9 cellular contexts compared by ENCODE assay signal in the genomic region with DNA sequence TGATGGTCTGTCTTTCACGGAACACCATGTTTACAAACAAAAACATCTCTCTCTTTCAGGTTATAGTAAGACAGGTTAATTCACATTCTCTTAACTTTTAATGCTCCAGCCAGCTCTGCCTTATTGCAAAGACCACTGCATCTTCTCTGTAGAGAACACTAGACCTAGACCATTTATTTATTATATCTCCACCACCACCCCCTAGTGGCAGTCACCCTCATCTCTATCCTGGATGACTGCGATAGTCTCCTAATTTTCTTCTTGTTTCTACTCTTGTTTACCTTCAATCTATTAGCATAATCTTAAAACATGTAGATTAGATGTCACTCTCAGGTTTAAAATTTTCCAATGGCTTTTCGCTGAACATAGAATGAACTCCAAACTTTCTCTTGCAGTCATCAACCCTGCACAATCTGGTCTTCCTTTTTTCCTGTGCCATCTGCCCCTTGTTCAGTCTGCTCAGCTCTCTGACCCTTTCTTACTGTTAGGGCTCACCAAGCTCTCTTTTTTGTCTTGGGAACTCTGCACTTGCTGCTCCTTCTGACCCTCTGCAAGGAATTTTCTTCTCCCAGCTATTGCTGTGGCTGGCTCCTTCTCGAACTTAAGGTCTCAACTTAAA.
DNase-seq lines count a peak whose midpoint lies in the region; ATAC-seq and TF ChIP-seq lines count a peak whose summit lies in the region.
"Had no signal": no experiment of that assay in that cellular context is flagged by ENCODE, and none has a peak within 500 bp of the region (broad histone marks: within the 10 kb centered on the region; RNA-seq: fewer than 3 reads in every experiment).

No MANE protein-coding gene starts in this region.

- no peak overlapping the region for H3K27ac ChIP-seq in HEK293 (ENCODE audit: extremely low read depth, low read depth, low read length)

- no peaks in the 10 kb centered on the region; the same call in 1 of the 2 replicates for H3K27me3 ChIP-seq in GM06990 (replicated peaks; ENCODE audit: control insufficient read depth, insufficient read depth, low read length)

- H3K4me1 ChIP-seq in HEK293 (ENCODE audit: control insufficient read depth, insufficient read depth, low read length) = no peaks in the 10 kb centered on the region

- peak; percentile 66 for TF ChIP-seq CTCF in GM06990 (IDR thresholded peaks at IDR 0.05; ENCODE audit: insufficient read depth, low read length, poor library complexity, severe bottlenecking)
- TF ChIP-seq CTCF in HEK293 (tag by site-specific recombination; IDR thresholded peaks at IDR 0.05) = no peak
- peak; percentile 71 for TF ChIP-seq CTCF in chondrocyte (IDR thresholded peaks at IDR 0.05)
- TF ChIP-seq CTCF in omental fat pad (IDR thresholded peaks at IDR 0.05) = peak in 1 of 3 donors; percentile 2

- DNase-seq in GM06990 (ENCODE audit: extremely low read depth, insufficient read length) (no peak), NCI-H82 (lab: John Stamatoyannopoulos, UW) (peak; percentile 77), chondrocyte (ENCODE audit: low spot score) (no peak), myocyte (ENCODE audit: low read depth) (peak; percentile 38), omental fat pad (ENCODE audit: low spot score) (no peak)

- H3K9me3 Mint-ChIP-seq in chondrocyte (ENCODE audit: low read depth) = no peaks in the 10 kb centered on the region
- H3K9me3 Mint-ChIP-seq: T-helper 1 cell treated with Interleukin-12 subunit alpha and Interleukin-12 subunit beta and Interleukin-4 antibody, amounts not matched to agents 30 μg/mL and 1 μg/mL, for 36 hours had no signal

- no peaks in the 10 kb centered on the region for H3K36me3 Mint-ChIP-seq in chondrocyte (ENCODE audit: low read depth)

- CTCF ChIA-PET in HEK293 (lab: Yijun Ruan, JAX) = interaction anchor here (0.7 to 4.2 kb wide), 12 partner anchors 11 to 844 kb away, joined by 3 to 26 read pairs (median 4); no protein-coding TSS in a partner anchor

- H3K4me1 Mint-ChIP-seq in chondrocyte (ENCODE audit: low read depth) = no peaks in the 10 kb centered on the region

- H3K4me3 ChIP-seq in GM06990 (replicated peaks; ENCODE audit: low read depth, low read length) (no peak overlapping the region), HEK293 (ENCODE audit: low read depth, low read length) (no peak overlapping the region)

- no peak overlapping the region for H3K27ac Mint-ChIP-seq in chondrocyte (ENCODE audit: unreplicated experiment)
- H3K27ac Mint-ChIP-seq: T-helper 1 cell treated with Interleukin-12 subunit alpha and Interleukin-12 subunit beta and Interleukin-4 antibody, amounts not matched to agents 30 μg/mL and 1 μg/mL, for 36 hours had no signal

- no peaks in the 10 kb centered on the region for H3K9me3 ChIP-seq in HEK293 (ENCODE audit: control insufficient read depth, insufficient read depth, low read depth, low read length)

- no peak overlapping the region for H3K4me3 Mint-ChIP-seq in chondrocyte (ENCODE audit: unreplicated experiment)
- H3K4me3 Mint-ChIP-seq: T-helper 1 cell treated with Interleukin-12 subunit alpha and Interleukin-12 subunit beta and Interleukin-4 antibody, amounts not matched to agents 30 μg/mL and 1 μg/mL, for 36 hours had no signal

- H3K36me3 ChIP-seq in GM06990 (ENCODE audit: control insufficient read depth, insufficient read depth, low read length) (no peaks in the 10 kb centered on the region), HEK293 (ENCODE audit: control insufficient read depth in 2 of 2, insufficient read depth in 1 of 2, low read length in 2 of 2) (no peaks in the 10 kb centered on the region)

- ATAC-seq in omental fat pad (ENCODE audit: low FRiP score) = no peak
- no peak for ATAC-seq in HG03442 (IDR thresholded peaks at IDR 0.05; ENCODE audit: unreplicated experiment)
- no peak for ATAC-seq in HG02938 (IDR thresholded peaks at IDR 0.05; ENCODE audit: unreplicated experiment)

- H3K27me3 Mint-ChIP-seq in chondrocyte (ENCODE audit: low read depth) = peaks cover 29% of the 10 kb centered on the region

- POLR2A ChIA-PET in HEK293 (lab: Yijun Ruan, JAX) = no interaction called here

TF ChIP-seq in HEK293, 187 proteins besides CTCF, POLR2A, EP300 and RAD21:
- TF ChIP-seq ZNF654 (tag by site-specific recombination; IDR thresholded peaks at IDR 0.05; ENCODE audit: low read depth) (peak; percentile 12; the same call in 1 of the 2 replicates), ZNF2 (tag by site-specific recombination; IDR thresholded peaks at IDR 0.05) (no peak), HOXD13 (CRISPR knock-in tag; IDR thresholded peaks at IDR 0.05; ENCODE audit: borderline replicate concordance) (no peak)

Comparison
In these comparisons a context has a peak if more than half of its experiments do, and no peak if none do; other contexts are left out.
1. DNase-seq: peak in NCI-H82 (single experiment) and myocyte (single experiment); none in GM06990 (single experiment), chondrocyte (single experiment) and omental fat pad (single experiment).